Comparison of ENCODE assay signal across 8 cellular contexts in the genomic region with DNA sequence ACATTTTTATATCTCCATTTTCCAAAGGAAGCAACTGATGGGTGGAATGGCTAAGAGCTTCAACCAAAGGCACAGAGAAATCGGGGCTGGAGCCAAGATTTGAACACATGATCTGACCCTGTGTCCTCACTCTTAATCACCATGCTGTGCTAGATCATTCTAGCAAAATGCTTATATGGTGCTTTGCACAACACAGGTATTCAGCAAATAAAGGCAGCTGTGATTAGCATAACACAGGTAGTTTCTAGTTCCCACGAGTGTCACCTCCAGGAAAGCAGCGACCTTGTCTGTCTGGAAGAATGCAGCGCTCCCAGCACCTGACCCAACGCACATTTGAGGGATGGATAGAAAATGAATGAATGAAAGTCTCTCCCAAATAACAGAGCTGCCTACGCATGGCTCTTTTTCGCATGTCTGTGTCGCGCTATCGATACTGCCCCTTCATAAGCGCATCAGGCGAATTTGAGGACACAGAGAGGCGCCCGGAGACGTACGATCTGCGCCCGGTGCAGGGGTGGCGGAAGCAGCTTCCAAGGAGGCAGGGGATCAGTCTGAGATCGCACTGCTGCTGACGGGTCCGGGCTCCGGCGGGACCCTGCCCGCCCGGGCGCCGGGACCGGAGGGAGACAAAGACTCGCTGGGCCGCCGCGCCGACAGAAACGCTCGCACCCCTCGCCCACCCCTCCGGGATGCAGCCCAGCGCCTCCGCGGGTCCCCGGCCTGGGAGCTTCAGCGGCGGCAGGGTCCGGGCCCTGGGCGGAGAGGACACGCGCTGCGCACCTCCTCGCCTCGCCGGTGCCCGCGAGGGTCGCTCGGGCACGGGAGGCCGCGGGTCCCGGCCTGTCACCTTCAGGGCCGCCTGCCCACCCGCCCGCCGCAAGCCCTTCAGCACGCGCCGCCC. TPM values are rescaled to one million over a fixed set of nuclear protein-coding genes. Genes with fewer than 3 reads are reported as not detected.
DNase-seq lines count a peak whose midpoint lies in the region; ATAC-seq and TF ChIP-seq lines count a peak whose summit lies in the region.

No MANE protein-coding gene starts in this region.

- ATAC-seq in GM19468 (IDR thresholded peaks at IDR 0.05; ENCODE audit: extremely low read depth, unreplicated experiment) (peak; percentile 9), gastroesophageal sphincter (peak; percentile 4)
- peak; percentile 19 to 24 for ATAC-seq in activated T-cell treated with anti-CD3 and anti-CD28 coated beads, Interleukin-2, amount 50 U/mL, for 72 hours (replicated peaks in 1 of 2)

- TF ChIP-seq POLR2A in gastroesophageal sphincter (IDR thresholded peaks at IDR 0.05): no peak

- CTCF ChIA-PET in Calu3 (lab: Charles Lee): interaction anchor here (0.6 to 0.7 kb wide), 2 partner anchors 25 to 43 kb away, joined by 3 to 4 read pairs; a partner anchor contains a TSS

- peaks cover 8% of the 10 kb centered on the region for H3K36me3 Mint-ChIP-seq in Calu3 (ENCODE audit: insufficient read depth, unreplicated experiment)
- H3K36me3 Mint-ChIP-seq in activated T-cell treated with anti-CD3 and anti-CD28 coated beads, Interleukin-2, amount 50 U/mL, for 72 hours (ENCODE audit: insufficient read depth in 2 of 2): peaks cover 2% of the 10 kb centered on the region in 2 donors

- H3K27me3 ChIP-seq in HL-60 (ENCODE audit: insufficient read depth, poor library complexity, severe bottlenecking): no peaks in the 10 kb centered on the region
- H3K27me3 ChIP-seq in gastroesophageal sphincter: no peaks in the 10 kb centered on the region

- H3K4me1 Mint-ChIP-seq in Calu3 (ENCODE audit: low read depth, unreplicated experiment): peaks cover 24% of the 10 kb centered on the region
- H3K4me1 Mint-ChIP-seq in activated T-cell treated with anti-CD3 and anti-CD28 coated beads, Interleukin-2, amount 50 U/mL, for 72 hours (ENCODE audit: low read depth): peaks cover 45% of the 10 kb centered on the region

- no peaks in the 10 kb centered on the region for H3K27me3 Mint-ChIP-seq in Calu3 (ENCODE audit: unreplicated experiment)
- H3K27me3 Mint-ChIP-seq in activated T-cell treated with anti-CD3 and anti-CD28 coated beads, Interleukin-2, amount 50 U/mL, for 72 hours (ENCODE audit: low read depth): no peaks in the 10 kb centered on the region

- intact Hi-C loops in Calu3 (cut with micrococcal nuclease; ENCODE audit: unreplicated experiment): no loop called here

- 1 to 6% methylated on average over 5 to 18 of the region's 67 CpGs for WGBS in gastroesophageal sphincter (ENCODE audit: low coverage in 1 of 2), 2 donors

- H3K4me3 Mint-ChIP-seq in Calu3 (ENCODE audit: low read depth, unreplicated experiment): peak overlapping the region; percentile 75
- peak overlapping the region; percentile 86 to 93 for H3K4me3 Mint-ChIP-seq in activated T-cell treated with anti-CD3 and anti-CD28 coated beads, Interleukin-2, amount 50 U/mL, for 72 hours

- no peak for TF ChIP-seq EP300 in gastroesophageal sphincter (IDR thresholded peaks at IDR 0.05)

- BruUV-seq in Calu3 (replicated peaks; lab: Mats Ljungman, UMichigan): TSS peak; percentile 36

- H3K4me1 ChIP-seq in gastroesophageal sphincter: peaks cover 0 to 56% (median 18%) of the 10 kb centered on the region in 3 donors

- H3K27ac Mint-ChIP-seq in Calu3 (ENCODE audit: unreplicated experiment): no peak overlapping the region
- peak overlapping the region; percentile 75 for H3K27ac Mint-ChIP-seq in activated T-cell treated with anti-CD3 and anti-CD28 coated beads, Interleukin-2, amount 50 U/mL, for 72 hours

- H3K27ac ChIP-seq in HL-60 (replicated peaks): peak overlapping the region; percentile 48
- peak overlapping the region; percentile 48 to 95 (median 92) for H3K27ac ChIP-seq in gastroesophageal sphincter

- no peaks in the 10 kb centered on the region for H3K9me3 Mint-ChIP-seq in Calu3 (ENCODE audit: low read depth, unreplicated experiment)
- peaks cover 0 to 2% of the 10 kb centered on the region in 2 donors for H3K9me3 Mint-ChIP-seq in activated T-cell treated with anti-CD3 and anti-CD28 coated beads, Interleukin-2, amount 50 U/mL, for 72 hours

- H3K4me3 ChIP-seq in HL-60 (replicated peaks; ENCODE audit: insufficient read depth, low read length): peak overlapping the region; percentile 74
- H3K4me3 ChIP-seq in gastroesophageal sphincter: peak overlapping the region; percentile 95 to 98

- no peaks in the 10 kb centered on the region for H3K36me3 ChIP-seq in gastroesophageal sphincter

- TF ChIP-seq CTCF in Calu3 (IDR thresholded peaks at IDR 0.05; ENCODE audit: unreplicated experiment): no peak
- no peak for TF ChIP-seq CTCF in HL-60 (IDR thresholded peaks at IDR 0.05; ENCODE audit: insufficient read depth, low read length)
- TF ChIP-seq CTCF in gastroesophageal sphincter (IDR thresholded peaks at IDR 0.05): no peak

- DNase-seq in Calu3 (no peak), HL-60 (ENCODE audit: low read depth in 1 of 2, low spot score in 1 of 2) (peak; percentile 15 to 50), pons (ENCODE audit: low spot score) (peak; percentile 45), hippocampal formation (lab: John Stamatoyannopoulos, UW) (no peak), glomerular visceral epithelial cell (ENCODE audit: extremely low spot score) (no peak)
- DNase-seq in activated T-cell treated with anti-CD3 and anti-CD28 coated beads, Interleukin-2, amount 50 U/mL, for 72 hours: peak; percentile 38 to 47

- peaks cover 0 to 7% (median 0%) of the 10 kb centered on the region in 3 donors for H3K9me3 ChIP-seq in gastroesophageal sphincter

RNA-seq across cellular contexts. Expression of a gene that starts 0.6 kb away (rescaled TPM):
- 24.2 and 25.6 TPM in 2 replicates for total RNA-seq in Calu3 (2022)
- total RNA-seq in activated T-cell treated with anti-CD3 and anti-CD28 coated beads, Interleukin-2, amount 50 U/mL, for 72 hours: 10 to 100 TPM; 29.4 to 34.8 TPM
- total RNA-seq in gastroesophageal sphincter: 10 to 100 TPM in 3 of 4 donors, 1 to 10 TPM in 1; 8.4 to 22.1 (median 15.2) TPM

RNA-seq across cellular contexts. Expression of a gene that starts 24.8 kb away (rescaled TPM):
- total RNA-seq in Calu3 (2022) (not detected in 2 replicates), gastroesophageal sphincter (not detected)
- total RNA-seq in activated T-cell treated with anti-CD3 and anti-CD28 coated beads, Interleukin-2, amount 50 U/mL, for 72 hours: not detected

RNA-seq across cellular contexts. Expression of a gene that starts 25.0 kb away (rescaled TPM):
- total RNA-seq in Calu3 (2022) (4.5 and 4.8 TPM in 2 replicates), gastroesophageal sphincter (10 to 100 TPM in 3 of 4 donors, 1 to 10 TPM in 1; 8.1 to 12.3 (median 11.9) TPM)
- 1 to 10 TPM; 3.0 to 3.4 TPM for total RNA-seq in activated T-cell treated with anti-CD3 and anti-CD28 coated beads, Interleukin-2, amount 50 U/mL, for 72 hours

Comparison
In these comparisons a context has a peak if more than half of its experiments do, and no peak if none do; other contexts are left out.
1. DNase-seq: peak in HL-60 (2 of 2), activated T-cell treated with anti-CD3 and anti-CD28 coated beads, Interleukin-2, amount 50 U/mL, for 72 hours (2 of 2) and pons (single experiment); none in Calu3 (single experiment), hippocampal formation (0 of 2) and glomerular visceral epithelial cell (single experiment).
2. Peak in every context shown above with its lines, with median percentiles within 50 percentile points of each other: ATAC-seq.